Comparison of ENCODE assay signal across 18 cellular contexts in the genomic region with DNA sequence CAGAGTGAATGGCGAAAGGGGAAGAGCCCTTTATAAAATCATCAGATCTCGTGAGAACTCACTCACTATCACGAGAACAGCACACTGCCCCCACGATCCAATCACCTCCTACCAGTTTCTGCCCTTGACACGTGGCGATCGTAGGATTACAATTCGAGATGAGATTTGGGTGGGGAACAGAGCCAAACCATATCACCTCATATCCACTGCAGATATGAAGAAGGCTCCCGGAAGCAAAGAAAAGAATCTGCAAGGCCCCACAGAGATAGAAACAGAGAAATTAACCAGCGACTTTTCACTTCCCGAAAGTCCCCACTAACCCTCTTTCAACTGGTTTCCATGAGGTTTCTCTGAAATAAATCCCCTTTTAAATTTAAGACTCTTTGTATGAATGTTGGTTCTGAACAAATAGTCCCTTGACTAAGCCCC.
DNase-seq lines count a peak whose midpoint lies in the region; ATAC-seq, FAIRE-seq and TF ChIP-seq lines count a peak whose summit lies in the region.
"Had no signal": no experiment of that assay in that cellular context is flagged by ENCODE, and none has a peak within 500 bp of the region (broad histone marks: within the 10 kb centered on the region; RNA-seq: fewer than 3 reads in every experiment).

No MANE protein-coding gene starts in this region.

- no peaks in the 10 kb centered on the region for H3K9me3 Mint-ChIP-seq in endodermal cell
- H3K9me3 Mint-ChIP-seq: stimulated activated naive CD8-positive, alpha-beta T cell treated with anti-CD3 and anti-CD28 coated beads, Interleukin-15, amount 100 ng/mL, for 72 hours had no signal

- H3K36me3 Mint-ChIP-seq in endodermal cell (ENCODE audit: low read depth) = no peaks in the 10 kb centered on the region
- H3K36me3 Mint-ChIP-seq: activated naive CD4-positive, alpha-beta T cell treated with anti-CD3 and anti-CD28 coated beads, Interleukin-2, amount 50 U/mL, for 72 hours had no signal

- H3K27me3 ChIP-seq in GM06990 (replicated peaks; ENCODE audit: control insufficient read depth, insufficient read depth, low read length) (no peaks in the 10 kb centered on the region), foreskin keratinocyte (no peaks in the 10 kb centered on the region), endodermal cell (ENCODE audit: control insufficient read depth, insufficient read depth, low read length, poor library complexity, severe bottlenecking) (no peaks in the 10 kb centered on the region)
- H3K27me3 ChIP-seq: uterus had no signal

- 84 to 100% methylated on average over 5 to 11 of the region's 11 CpGs for WGBS in endodermal cell (ENCODE audit: insufficient coverage in 1 of 2, insufficient read length in 1 of 2), 2 experiments

- H3K27ac ChIP-seq in foreskin keratinocyte = no peak overlapping the region
- no peak overlapping the region for H3K27ac ChIP-seq in endodermal cell (ENCODE audit: low read depth, low read length)
- H3K27ac ChIP-seq: uterus had no signal

- H3K4me1 ChIP-seq in foreskin keratinocyte (no peaks in the 10 kb centered on the region), endodermal cell (ENCODE audit: control insufficient read depth, insufficient read depth, low read length) (no peaks in the 10 kb centered on the region)
- H3K4me1 ChIP-seq: uterus had no signal

- no peak overlapping the region for H3K4me3 Mint-ChIP-seq in endodermal cell
- H3K4me3 Mint-ChIP-seq: stimulated activated naive CD8-positive, alpha-beta T cell treated with anti-CD3 and anti-CD28 coated beads, Interleukin-15, amount 100 ng/mL, for 72 hours had no signal

- H3K9ac ChIP-seq in endodermal cell (ENCODE audit: extremely low read depth, low read length, poor library complexity, severe bottlenecking) = no peak overlapping the region

- no peaks in the 10 kb centered on the region; the same call in 1 of the 2 replicates for H3K36me3 ChIP-seq in GM06990 (ENCODE audit: control insufficient read depth, insufficient read depth, low read length)
- H3K36me3 ChIP-seq in endodermal cell (ENCODE audit: control insufficient read depth, insufficient read depth, low read length) = no peaks in the 10 kb centered on the region
- H3K36me3 ChIP-seq: uterus had no signal

- TF ChIP-seq CTCF in GM06990 (IDR thresholded peaks at IDR 0.05; ENCODE audit: insufficient read depth, low read length, poor library complexity, severe bottlenecking) (no peak), foreskin keratinocyte (conservative IDR thresholded peaks at IDR 0.05) (no peak), endodermal cell (conservative IDR thresholded peaks at IDR 0.05) (no peak)

- no peaks in the 10 kb centered on the region for H3K9me3 ChIP-seq in endodermal cell (ENCODE audit: control insufficient read depth, low read length)
- H3K9me3 ChIP-seq: uterus had no signal

- FAIRE-seq in GM19239 (lab: Jason Lieb, UNC) = peak; percentile 76
- FAIRE-seq: A204.1 had no signal

- H3K4me1 Mint-ChIP-seq in endodermal cell = no peaks in the 10 kb centered on the region

- ATAC-seq in GM21825 (IDR thresholded peaks at IDR 0.05; ENCODE audit: unreplicated experiment) (peak; percentile 57), HG03354 (IDR thresholded peaks at IDR 0.05; ENCODE audit: poor library complexity, severe bottlenecking, unreplicated experiment) (peak; percentile 63), foreskin keratinocyte (no peak)
- ATAC-seq: activated naive CD4-positive, alpha-beta T cell treated with anti-CD3 and anti-CD28 coated beads, Interleukin-2, amount 50 U/mL, for 72 hours; left colon; stimulated activated naive CD8-positive, alpha-beta T cell treated with anti-CD3 and anti-CD28 coated beads, Interleukin-15, amount 100 ng/mL, for 72 hours had no signal

- H3K4me3 ChIP-seq in GM06990 (replicated peaks; ENCODE audit: low read depth, low read length) = no peak overlapping the region
- H3K4me3 ChIP-seq in endodermal cell (ENCODE audit: low read length) = no peak overlapping the region
- H3K4me3 ChIP-seq: smooth muscle cell, uterus had no signal

- peak; percentile 63 for DNase-seq in GM06990 (ENCODE audit: extremely low read depth, insufficient read length)
- no peak for DNase-seq in GM19239 (ENCODE audit: insufficient read length, low spot score)
- DNase-seq in NCI-H1417 treated with DMSO at 0.1 percent for 48 hours (lab: John Stamatoyannopoulos, UW) = no peak
- no peak for DNase-seq in foreskin keratinocyte
- DNase-seq in activated CD4-positive, alpha-beta T cell treated with anti-CD3 and anti-CD28 coated beads for 48 hours = no peak
- no peak for DNase-seq in endodermal cell
- DNase-seq: H7; left colon; NCI-H1694 treated with DMSO at 0.1 percent for 48 hours; NCI-H748 treated with DMSO at 0.1 percent for 48 hours; posterior cingulate gyrus; stimulated activated naive CD8-positive, alpha-beta T cell treated with anti-CD3 and anti-CD28 coated beads, Interleukin-15, amount 100 ng/mL, for 72 hours; uterus had no signal

- no peaks in the 10 kb centered on the region for H3K27me3 Mint-ChIP-seq in endodermal cell (ENCODE audit: insufficient read depth)
- H3K27me3 Mint-ChIP-seq: stimulated activated naive CD8-positive, alpha-beta T cell treated with anti-CD3 and anti-CD28 coated beads, Interleukin-15, amount 100 ng/mL, for 72 hours had no signal

- no peak overlapping the region for H3K27ac Mint-ChIP-seq in endodermal cell
- H3K27ac Mint-ChIP-seq: activated naive CD4-positive, alpha-beta T cell treated with anti-CD3 and anti-CD28 coated beads, Interleukin-2, amount 50 U/mL, for 72 hours had no signal
